19 cellular contexts compared by ENCODE assay signal in genomic region chr2:194735837-194736542, GRCh38.
DNase-seq lines count a peak whose midpoint lies in the region; ATAC-seq, FAIRE-seq and TF ChIP-seq lines count a peak whose summit lies in the region.
"Had no signal": no experiment of that assay in that cellular context is flagged by ENCODE, and none has a peak within 500 bp of the region (broad histone marks: within the 10 kb centered on the region; RNA-seq: fewer than 3 reads in every experiment).

No MANE protein-coding gene starts in this region.

- TF ChIP-seq RAD21 in GM12878 (IDR thresholded peaks at IDR 0.05; ENCODE audit: insufficient read depth, low read depth, low read length): no peak

- H3K79me2 ChIP-seq in GM12878 (ENCODE audit: control insufficient read depth, insufficient read depth, low read length): no peaks in the 10 kb centered on the region

- H3K27me3 ChIP-seq in GM12878 (replicated peaks in 1 of 2; ENCODE audit: control insufficient read depth in 2 of 2, insufficient read depth in 2 of 2, low read length in 1 of 2): no peaks in the 10 kb centered on the region
- H3K27me3 ChIP-seq: BE2C had no signal

- ATAC-seq in GM12878: peak; percentile 56
- ATAC-seq in stimulated activated effector memory CD8-positive, alpha-beta T cell treated with anti-CD3 and anti-CD28 coated beads, Interleukin-12 subunit alpha, Interleukin-12 subunit beta, amount 100 ng/mL, for 72 hours: peak; percentile 44
- no peak for ATAC-seq in activated T-helper 17 cell treated with anti-CD3 and anti-CD28 coated beads, Interleukin-2, amount 50 U/mL, for 72 hours (replicated peaks)
- no peak for ATAC-seq in HG02798 (IDR thresholded peaks at IDR 0.05; ENCODE audit: poor library complexity, unreplicated experiment)
- ATAC-seq: Panc1 had no signal

- SMC1A ChIA-PET in GM12878 (lab: Charles Lee; ENCODE audit: uncharacterized antibody, unreplicated experiment): no interaction called here

- TF ChIP-seq CTCF in GM12878 (IDR thresholded peaks at IDR 0.05 in 2 of 3, conservative IDR thresholded peaks at IDR 0.05 in 1 of 3; ENCODE audit: control insufficient read depth in 2 of 3, extremely low read depth in 1 of 3, insufficient read depth in 1 of 3, low read depth in 3 of 3, low read length in 3 of 3): no peak

- peak; percentile 49 for DNase-seq in ELR (ENCODE audit: low read depth)
- DNase-seq in M059J (ENCODE audit: low read depth): peak; percentile 2
- no peak for DNase-seq in GM12878 (ENCODE audit: low read depth, low spot score)
- no peak for DNase-seq in stimulated activated effector memory CD8-positive, alpha-beta T cell treated with anti-CD3 and anti-CD28 coated beads, Interleukin-12 subunit alpha, Interleukin-12 subunit beta, amount 100 ng/mL, for 72 hours (ENCODE audit: low spot score in 2 of 2)
- no peak for DNase-seq in hepatic stellate cell (ENCODE audit: low spot score)
- DNase-seq: BE2C, DMS79, H7, HFFc6, KG1, NCI-H1048, NCI-H1417 treated with DMSO at 0.1 percent for 48 hours, NCI-H187, NCI-H510A had no signal

- H3K4me3 ChIP-seq in GM12878: no peak overlapping the region

- intact Hi-C loops in GM12878 (cut with micrococcal nuclease; ENCODE audit: unreplicated experiment): no loop called here

- no TSS peak for BruUV-seq in GM12878 (replicated peaks; lab: Mats Ljungman, UMichigan)

- no peak for FAIRE-seq in GM12878 (lab: Jason Lieb, UNC)
- FAIRE-seq: D721Med, HTR-8/SVneo had no signal

- H3K36me3 Mint-ChIP-seq in stimulated activated effector memory CD8-positive, alpha-beta T cell treated with anti-CD3 and anti-CD28 coated beads, Interleukin-12 subunit alpha, Interleukin-12 subunit beta, amount 100 ng/mL, for 72 hours: no peaks in the 10 kb centered on the region
- H3K36me3 Mint-ChIP-seq in activated T-helper 17 cell treated with anti-CD3 and anti-CD28 coated beads, Interleukin-2, amount 50 U/mL, for 72 hours (ENCODE audit: low read depth): no peaks in the 10 kb centered on the region

- no peak overlapping the region for H3K9ac ChIP-seq in GM12878 (ENCODE audit: control insufficient read depth, insufficient read depth, low read length)

- 0% methylated on average over 2 of the region's 2 CpGs for WGBS in GM12878 (ENCODE audit: insufficient coverage, insufficient replicate concordance, low lambda C conversion rate, missing lambda C conversion rate)

- no peak overlapping the region for H3K4me2 ChIP-seq in GM12878 (ENCODE audit: control insufficient read depth, insufficient read depth)

- RAD21 ChIA-PET in GM12878 (lab: Charles Lee; ENCODE audit: unreplicated experiment): no interaction called here

- no peak for TF ChIP-seq EP300 in GM12878 (IDR thresholded peaks at IDR 0.05; ENCODE audit: borderline replicate concordance in 1 of 2, control insufficient read depth in 1 of 2, low read depth in 2 of 2, low read length in 2 of 2)

- no peak for TF ChIP-seq POLR2A in GM12878 (IDR thresholded peaks at IDR 0.05; ENCODE audit: low read depth, low read length)

- peaks cover 5% of the 10 kb centered on the region for H3K9me3 Mint-ChIP-seq in stimulated activated effector memory CD8-positive, alpha-beta T cell treated with anti-CD3 and anti-CD28 coated beads, Interleukin-12 subunit alpha, Interleukin-12 subunit beta, amount 100 ng/mL, for 72 hours
- H3K9me3 Mint-ChIP-seq in activated T-helper 17 cell treated with anti-CD3 and anti-CD28 coated beads, Interleukin-2, amount 50 U/mL, for 72 hours: no peaks in the 10 kb centered on the region

- H3K4me3 Mint-ChIP-seq in stimulated activated effector memory CD8-positive, alpha-beta T cell treated with anti-CD3 and anti-CD28 coated beads, Interleukin-12 subunit alpha, Interleukin-12 subunit beta, amount 100 ng/mL, for 72 hours: no peak overlapping the region
- no peak overlapping the region for H3K4me3 Mint-ChIP-seq in activated T-helper 17 cell treated with anti-CD3 and anti-CD28 coated beads, Interleukin-2, amount 50 U/mL, for 72 hours
- H3K4me3 Mint-ChIP-seq: HFFc6 had no signal

- CTCF ChIA-PET in GM12878 (lab: Yijun Ruan, JAX): no interaction called here

- no peak overlapping the region for H2AFZ ChIP-seq in GM12878 (ENCODE audit: control insufficient read depth, low read depth, low read length)

- H4K20me1 ChIP-seq in GM12878 (ENCODE audit: control insufficient read depth, insufficient read depth): no peaks in the 10 kb centered on the region

- no peak overlapping the region for H3K27ac Mint-ChIP-seq in stimulated activated effector memory CD8-positive, alpha-beta T cell treated with anti-CD3 and anti-CD28 coated beads, Interleukin-12 subunit alpha, Interleukin-12 subunit beta, amount 100 ng/mL, for 72 hours
- H3K27ac Mint-ChIP-seq in activated T-helper 17 cell treated with anti-CD3 and anti-CD28 coated beads, Interleukin-2, amount 50 U/mL, for 72 hours: no peak overlapping the region
- H3K27ac Mint-ChIP-seq: HFFc6 had no signal

- H3K9me3 ChIP-seq in GM12878 (replicated peaks; ENCODE audit: control insufficient read depth, insufficient read depth, low read length): no peaks in the 10 kb centered on the region
- H3K9me3 ChIP-seq: BE2C had no signal

- no peaks in the 10 kb centered on the region for H3K36me3 ChIP-seq in GM12878 (ENCODE audit: control insufficient read depth in 2 of 2, insufficient read depth in 2 of 2, low read length in 1 of 2)
- H3K36me3 ChIP-seq: BE2C had no signal

- H3K4me1 Mint-ChIP-seq in stimulated activated effector memory CD8-positive, alpha-beta T cell treated with anti-CD3 and anti-CD28 coated beads, Interleukin-12 subunit alpha, Interleukin-12 subunit beta, amount 100 ng/mL, for 72 hours: no peaks in the 10 kb centered on the region
- H3K4me1 Mint-ChIP-seq in activated T-helper 17 cell treated with anti-CD3 and anti-CD28 coated beads, Interleukin-2, amount 50 U/mL, for 72 hours: no peaks in the 10 kb centered on the region

- no peaks in the 10 kb centered on the region for H3K4me1 ChIP-seq in GM12878 (ENCODE audit: control insufficient read depth, insufficient read depth, low read length)
- H3K4me1 ChIP-seq: BE2C had no signal

- POLR2A ChIA-PET in GM12878 (lab: Charles Lee): no interaction called here

- no peaks in the 10 kb centered on the region for H3K27me3 Mint-ChIP-seq in activated T-helper 17 cell treated with anti-CD3 and anti-CD28 coated beads, Interleukin-2, amount 50 U/mL, for 72 hours

- in situ Hi-C loops in GM12878 (cut with MboI): no loop called here

- no peak overlapping the region for H3K27ac ChIP-seq in GM12878 (ENCODE audit: control insufficient read depth, insufficient read depth)

TF ChIP-seq in GM12878, 131 proteins besides CTCF, POLR2A, EP300 and RAD21:
- TF ChIP-seq RELA (IDR thresholded peaks at IDR 0.05; ENCODE audit: borderline replicate concordance, partially characterized antibody): no peak
- TF ChIP-seq CHD2 (IDR thresholded peaks at IDR 0.05; ENCODE audit: borderline replicate concordance, low read depth, low read length): no peak
- TF ChIP-seq STAT3 (IDR thresholded peaks at IDR 0.05; ENCODE audit: low read depth, low read length): no peak
- no peak for TF ChIP-seq NR2F1 (conservative IDR thresholded peaks at IDR 0.05)
- TF ChIP-seq, protein P1, sequence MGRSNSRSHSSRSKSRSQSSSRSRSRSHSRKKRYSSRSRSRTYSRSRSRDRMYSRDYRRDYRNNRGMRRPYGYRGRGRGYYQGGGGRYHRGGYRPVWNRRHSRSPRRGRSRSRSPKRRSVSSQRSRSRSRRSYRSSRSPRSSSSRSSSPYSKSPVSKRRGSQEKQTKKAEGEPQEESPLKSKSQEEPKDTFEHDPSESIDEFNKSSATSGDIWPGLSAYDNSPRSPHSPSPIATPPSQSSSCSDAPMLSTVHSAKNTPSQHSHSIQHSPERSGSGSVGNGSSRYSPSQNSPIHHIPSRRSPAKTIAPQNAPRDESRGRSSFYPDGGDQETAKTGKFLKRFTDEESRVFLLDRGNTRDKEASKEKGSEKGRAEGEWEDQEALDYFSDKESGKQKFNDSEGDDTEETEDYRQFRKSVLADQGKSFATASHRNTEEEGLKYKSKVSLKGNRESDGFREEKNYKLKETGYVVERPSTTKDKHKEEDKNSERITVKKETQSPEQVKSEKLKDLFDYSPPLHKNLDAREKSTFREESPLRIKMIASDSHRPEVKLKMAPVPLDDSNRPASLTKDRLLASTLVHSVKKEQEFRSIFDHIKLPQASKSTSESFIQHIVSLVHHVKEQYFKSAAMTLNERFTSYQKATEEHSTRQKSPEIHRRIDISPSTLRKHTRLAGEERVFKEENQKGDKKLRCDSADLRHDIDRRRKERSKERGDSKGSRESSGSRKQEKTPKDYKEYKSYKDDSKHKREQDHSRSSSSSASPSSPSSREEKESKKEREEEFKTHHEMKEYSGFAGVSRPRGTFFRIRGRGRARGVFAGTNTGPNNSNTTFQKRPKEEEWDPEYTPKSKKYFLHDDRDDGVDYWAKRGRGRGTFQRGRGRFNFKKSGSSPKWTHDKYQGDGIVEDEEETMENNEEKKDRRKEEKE (IDR thresholded peaks at IDR 0.05): no peak
- TF ChIP-seq EGR1 (IDR thresholded peaks at IDR 0.05; ENCODE audit: borderline replicate concordance in 1 of 2, low read depth in 2 of 2, low read length in 2 of 2): no peak

Comparison
In these comparisons a context has a peak if more than half of its experiments do, and no peak if none do; other contexts are left out.
1. DNase-seq: peak in ELR (single experiment) and M059J (single experiment); none in GM12878 (single experiment), stimulated activated effector memory CD8-positive, alpha-beta T cell treated with anti-CD3 and anti-CD28 coated beads, Interleukin-12 subunit alpha, Interleukin-12 subunit beta, amount 100 ng/mL, for 72 hours (0 of 2) and hepatic stellate cell (single experiment).
2. ATAC-seq: peak in GM12878 (single experiment) and stimulated activated effector memory CD8-positive, alpha-beta T cell treated with anti-CD3 and anti-CD28 coated beads, Interleukin-12 subunit alpha, Interleukin-12 subunit beta, amount 100 ng/mL, for 72 hours (single experiment); none in activated T-helper 17 cell treated with anti-CD3 and anti-CD28 coated beads, Interleukin-2, amount 50 U/mL, for 72 hours (single experiment) and HG02798 (single experiment).